11 cellular contexts compared by ENCODE assay signal in genomic region chrX:9997524-9997923, GRCh38. TPM values are rescaled to one million over a fixed set of nuclear protein-coding genes. Genes with fewer than 3 reads are reported as not detected.
A peak's percentile ranks its signal among the peaks of the same experiment; 100 is the strongest.
DNase-seq lines count a peak whose midpoint lies in the region; ATAC-seq, FAIRE-seq and TF ChIP-seq lines count a peak whose summit lies in the region.
"Had no signal": no experiment of that assay in that cellular context is flagged by ENCODE, and none has a peak within 500 bp of the region (broad histone marks: within the 10 kb centered on the region; RNA-seq: fewer than 3 reads in every experiment).

No MANE protein-coding gene starts in this region.

- no peaks in the 10 kb centered on the region for H3K36me3 ChIP-seq in vagina
- H3K36me3 ChIP-seq: thoracic aorta had no signal

- TF ChIP-seq POLR2A in vagina (IDR thresholded peaks at IDR 0.05): no peak

- no peak overlapping the region for H3K27ac ChIP-seq in vagina
- H3K27ac ChIP-seq: thoracic aorta had no signal

- H3K4me1 ChIP-seq in vagina: no peaks in the 10 kb centered on the region

- H3K9me3 ChIP-seq in vagina: no peaks in the 10 kb centered on the region
- H3K9me3 ChIP-seq: thoracic aorta had no signal

- no peak overlapping the region for H3K4me3 ChIP-seq in vagina
- H3K4me3 ChIP-seq: thoracic aorta had no signal

- TF ChIP-seq CTCF in GM10266 (IDR thresholded peaks at IDR 0.05; ENCODE audit: control insufficient read depth, insufficient read depth, low read depth, missing control alignments) (no peak), vagina (IDR thresholded peaks at IDR 0.05) (no peak), D721Med (IDR thresholded peaks at IDR 0.05; ENCODE audit: insufficient read depth, missing control alignments) (no peak)

- peak; percentile 60 for ATAC-seq in GM21447 (IDR thresholded peaks at IDR 0.05; ENCODE audit: unreplicated experiment)

- peak; percentile 61 for DNase-seq in GM10266 (ENCODE audit: extremely low spot score)
- DNase-seq in activated CD4-positive, alpha-beta T cell treated with anti-CD3 and anti-CD28 coated beads, Interleukin-2, amount 50 U/mL, for 4 hours: peak; percentile 23 to 34
- DNase-seq in stimulated activated CD4-positive, alpha-beta T cell treated with anti-CD3 and anti-CD28 coated beads, Interleukin-12 subunit alpha, Interleukin-12 subunit beta, amount 100 ng/mL, for 4 hours: peak; percentile 41
- DNase-seq in NCI-H1105 (lab: John Stamatoyannopoulos, UW): no peak
- no peak for DNase-seq in vagina (ENCODE audit: extremely low spot score in 2 of 2)
- no peak for DNase-seq in D721Med (ENCODE audit: insufficient read length, low spot score)
- DNase-seq in NCI-H345 (lab: John Stamatoyannopoulos, UW): no peak

- intact Hi-C loops in vagina (cut with DNase I): loop anchor here (5.0 kb wide), 1 partner anchor 120 kb away; no protein-coding TSS in a partner anchor

- FAIRE-seq in D721Med (lab: Jason Lieb, UNC): no peak
- FAIRE-seq: bronchial epithelial cell, GM19239 had no signal

- H3K27me3 ChIP-seq in vagina: no peaks in the 10 kb centered on the region

RNA-seq across cellular contexts. Expression of gene CLDN34, which starts 30.4 kb away (rescaled TPM):
- total RNA-seq in vagina: not detected
- total RNA-seq: bronchial epithelial cell, thoracic aorta had no signal

Comparison
In these comparisons a context has a peak if more than half of its experiments do, and no peak if none do; other contexts are left out.
1. DNase-seq: peak in GM10266 (single experiment), activated CD4-positive, alpha-beta T cell treated with anti-CD3 and anti-CD28 coated beads, Interleukin-2, amount 50 U/mL, for 4 hours (2 of 2) and stimulated activated CD4-positive, alpha-beta T cell treated with anti-CD3 and anti-CD28 coated beads, Interleukin-12 subunit alpha, Interleukin-12 subunit beta, amount 100 ng/mL, for 4 hours (single experiment); none in NCI-H1105 (single experiment), vagina (0 of 2), D721Med (single experiment) and NCI-H345 (single experiment).